In genomic region chr12:82862069-82862841, GRCh38 we compare ENCODE assay signal across 1 cellular context.
TF ChIP-seq lines count a peak whose summit lies in the region.

No MANE protein-coding gene starts in this region.

TF ChIP-seq in HEK293, 187 proteins besides CTCF, POLR2A, EP300 and RAD21 (continued from another document):
- TF ChIP-seq ZNF18 (tag by site-specific recombination; IDR thresholded peaks at IDR 0.05): peak; percentile 83
- TF ChIP-seq ZNF561 (tag by site-specific recombination; IDR thresholded peaks at IDR 0.05; ENCODE audit: borderline replicate concordance): peak; percentile 70; the same call in 1 of the 2 replicates
- no peak for TF ChIP-seq ZNF302 (tag by site-specific recombination; IDR thresholded peaks at IDR 0.05; ENCODE audit: low read depth)
- TF ChIP-seq ZNF747 (tag by site-specific recombination; IDR thresholded peaks at IDR 0.05): no peak
- no peak for TF ChIP-seq ZNF26 (tag by site-specific recombination; IDR thresholded peaks at IDR 0.05)
- no peak for TF ChIP-seq ZNF48 (tag by site-specific recombination; IDR thresholded peaks at IDR 0.05)
- no peak for TF ChIP-seq ZNF404 (tag by site-specific recombination; IDR thresholded peaks at IDR 0.05)
- TF ChIP-seq ZXDB (tag by site-specific recombination; IDR thresholded peaks at IDR 0.05): peak; percentile 90
- peak; percentile 92 for TF ChIP-seq WT1 (tag by site-specific recombination; IDR thresholded peaks at IDR 0.05)
- TF ChIP-seq ZNF548 (tag by site-specific recombination; IDR thresholded peaks at IDR 0.05): no peak
- TF ChIP-seq ZNF274 (IDR thresholded peaks at IDR 0.05; ENCODE audit: low read length): no peak
- no peak for TF ChIP-seq ZNF274 (tag by site-specific recombination; IDR thresholded peaks at IDR 0.05; ENCODE audit: borderline replicate concordance)
- TF ChIP-seq ZNF791 (tag by site-specific recombination; IDR thresholded peaks at IDR 0.05): no peak
- peak; percentile 43; the same call in 1 of the 2 replicates for TF ChIP-seq ZSCAN4 (tag by site-specific recombination; IDR thresholded peaks at IDR 0.05)
- TF ChIP-seq KLF9 (tag by site-specific recombination; IDR thresholded peaks at IDR 0.05; ENCODE audit: low read depth): no peak
- peak; percentile 99 for TF ChIP-seq FEZF1 (tag by site-specific recombination; IDR thresholded peaks at IDR 0.05)
- 0 out of 2 replicates have a peak, but pooled peaks have one; percentile 16 for TF ChIP-seq ZNF19 (tag by site-specific recombination; IDR thresholded peaks at IDR 0.05; ENCODE audit: low read depth)
- no peak for TF ChIP-seq ZNF211 (tag by site-specific recombination; IDR thresholded peaks at IDR 0.05; ENCODE audit: low read depth)
- peak; percentile 26; the same call in 1 of the 2 replicates for TF ChIP-seq KLF8 (tag by site-specific recombination; IDR thresholded peaks at IDR 0.05)
- peak; percentile 25; the same call in 1 of the 2 replicates for TF ChIP-seq GLIS1 (tag by site-specific recombination; IDR thresholded peaks at IDR 0.05)
- TF ChIP-seq KLF7 (tag by site-specific recombination; IDR thresholded peaks at IDR 0.05; ENCODE audit: borderline replicate concordance): peak; percentile 70; the same call in 1 of the 2 replicates
- no peak for TF ChIP-seq ZNF223 (tag by site-specific recombination; IDR thresholded peaks at IDR 0.05)
- TF ChIP-seq ZNF473 (tag by site-specific recombination; IDR thresholded peaks at IDR 0.05): no peak
- no peak for TF ChIP-seq SP2 (tag by site-specific recombination; IDR thresholded peaks at IDR 0.05)
- 0 out of 2 replicates have a peak, but pooled peaks have one; percentile 29 for TF ChIP-seq ZNF660 (tag by site-specific recombination; IDR thresholded peaks at IDR 0.05)
- TF ChIP-seq TCF7L2 (IDR thresholded peaks at IDR 0.05; ENCODE audit: borderline replicate concordance, low read depth, low read length): peak; percentile 98
- 0 out of 2 replicates have a peak, but pooled peaks have one; percentile 23 for TF ChIP-seq ZIC2 (tag by site-specific recombination; IDR thresholded peaks at IDR 0.05)
- TF ChIP-seq ZBTB8A (tag by site-specific recombination; IDR thresholded peaks at IDR 0.05): peak; percentile 79
- peak; percentile 72 for TF ChIP-seq ZNF692 (tag by site-specific recombination; IDR thresholded peaks at IDR 0.05)
- 0 out of 2 replicates have a peak, but pooled peaks have one; percentile 69 for TF ChIP-seq ZNF221 (tag by site-specific recombination; IDR thresholded peaks at IDR 0.05; ENCODE audit: borderline replicate concordance)
TF ChIP-seq in HEK293: peak in this region for 60.
